Comparison of ENCODE assay signal across 21 cellular contexts in the genomic region with DNA sequence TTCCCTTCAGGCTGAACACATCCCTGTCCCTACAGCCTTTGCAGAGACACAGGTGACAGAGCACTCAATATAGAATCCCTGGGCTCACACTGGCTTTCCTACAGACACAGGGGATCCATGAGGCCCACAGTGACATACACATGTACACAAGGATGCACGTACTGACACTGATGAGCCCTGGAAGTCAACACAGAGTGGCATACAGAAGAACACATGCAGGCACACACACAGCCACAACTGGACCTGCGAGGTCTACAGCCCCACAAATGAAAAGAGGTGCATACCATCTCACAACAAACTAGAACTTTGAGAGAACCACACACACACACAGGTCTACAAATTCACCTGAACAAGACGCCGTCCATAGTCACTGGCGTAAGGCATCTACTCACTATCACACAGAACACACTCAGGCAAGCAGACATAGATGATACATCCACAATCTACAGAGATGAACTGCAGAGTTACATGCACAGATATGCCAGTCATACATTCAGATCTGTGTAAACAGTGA.
"Had no signal": no experiment of that assay in that cellular context is flagged by ENCODE, and none has a peak within 500 bp of the region (broad histone marks: within the 10 kb centered on the region; RNA-seq: fewer than 3 reads in every experiment).

No MANE protein-coding gene starts in this region.

- H3K27ac Mint-ChIP-seq: memory B cell, nephron progenitor cell had no signal

- H3K36me3 Mint-ChIP-seq: immature natural killer cell, memory B cell, naive B cell had no signal

- H3K9me3 Mint-ChIP-seq: immature natural killer cell had no signal

- DNase-seq: caudate nucleus; colonic mucosa; dermis blood vessel endothelial cell; erythroblast; foreskin melanocyte; immature natural killer cell; kidney; left cardiac atrium; left ventricle myocardium inferior; lower lobe of right lung; midbrain; naive B cell; nephron progenitor cell; sigmoid colon; stimulated activated CD4-positive, alpha-beta T cell treated with anti-CD3 and anti-CD28 coated beads, Interleukin-2, amount 100 ng/mL, for 24 hours; stimulated activated CD4-positive, alpha-beta T cell treated with anti-CD3 and anti-CD28 coated beads, Interleukin-4, amount 100 ng/mL, for 4 hours; stimulated activated naive CD4-positive, alpha-beta T cell treated with Interleukin-2 at 50 U/mL for 16 hours; upper lobe of left lung had no signal

- H3K27ac ChIP-seq: colonic mucosa, left ventricle myocardium inferior, lower lobe of right lung, right atrium auricular region, sigmoid colon, skin epidermis, upper lobe of left lung had no signal

- H3K4me3 Mint-ChIP-seq: memory B cell, nephron progenitor cell had no signal

- ATAC-seq: left cardiac atrium, lower lobe of right lung had no signal

- H3K4me3 ChIP-seq: colonic mucosa, left ventricle myocardium inferior, lower lobe of right lung, right atrium auricular region, sigmoid colon, skin epidermis, upper lobe of left lung had no signal

- H3K27me3 Mint-ChIP-seq: memory B cell had no signal

- H3K36me3 ChIP-seq: colonic mucosa, left ventricle myocardium inferior, lower lobe of right lung, right atrium auricular region, sigmoid colon, upper lobe of left lung had no signal

- H3K9me3 ChIP-seq: colonic mucosa, left ventricle myocardium inferior, lower lobe of right lung, right atrium auricular region, sigmoid colon, upper lobe of left lung had no signal

- H3K27me3 ChIP-seq: colonic mucosa, right atrium auricular region, upper lobe of left lung had no signal
